ENCODE assay signal across 12 cellular contexts in genomic region chr17:31907342-31907975, GRCh38. TPM values are rescaled to one million over a fixed set of nuclear protein-coding genes. Genes with fewer than 3 reads are reported as not detected.
A peak's percentile ranks its signal among the peaks of the same experiment; 100 is the strongest.
DNase-seq lines count a peak whose midpoint lies in the region; ATAC-seq and TF ChIP-seq lines count a peak whose summit lies in the region.
"Had no signal": no experiment of that assay in that cellular context is flagged by ENCODE, and none has a peak within 500 bp of the region (broad histone marks: within the 10 kb centered on the region; RNA-seq: fewer than 3 reads in every experiment).

No MANE protein-coding gene starts in this region.

- no peaks in the 10 kb centered on the region for H3K4me1 ChIP-seq in prostate gland (replicated peaks)
- H3K4me1 ChIP-seq: breast epithelium, right lobe of liver had no signal

- TF ChIP-seq CTCF in prostate gland (IDR thresholded peaks at IDR 0.05) (no peak), Calu3 (IDR thresholded peaks at IDR 0.05; ENCODE audit: unreplicated experiment) (no peak)

- peaks cover 23% of the 10 kb centered on the region for H3K27me3 Mint-ChIP-seq in Calu3 (ENCODE audit: unreplicated experiment)
- H3K27me3 Mint-ChIP-seq in effector memory CD8-positive, alpha-beta T cell: peaks cover 22 to 46% of the 10 kb centered on the region in 2 donors

- H3K27ac ChIP-seq in prostate gland: no peak overlapping the region
- H3K27ac ChIP-seq: breast epithelium, right lobe of liver had no signal

- H3K27ac Mint-ChIP-seq in Calu3 (ENCODE audit: unreplicated experiment): no peak overlapping the region
- no peak overlapping the region for H3K27ac Mint-ChIP-seq in effector memory CD8-positive, alpha-beta T cell
- H3K27ac Mint-ChIP-seq: stimulated activated effector memory CD8-positive, alpha-beta T cell treated with anti-CD3 and anti-CD28 coated beads, Interleukin-12 subunit alpha, Interleukin-12 subunit beta, amount 100 ng/mL, for 72 hours had no signal

- H3K4me3 ChIP-seq in prostate gland: no peak overlapping the region
- H3K4me3 ChIP-seq: breast epithelium, GM12878, right lobe of liver had no signal

- BruUV-seq in Calu3 (replicated peaks; lab: Mats Ljungman, UMichigan): no TSS peak

- no peaks in the 10 kb centered on the region for H3K27me3 ChIP-seq in prostate gland (replicated peaks; ENCODE audit: insufficient read depth)
- H3K27me3 ChIP-seq: breast epithelium, right lobe of liver had no signal

- DNase-seq in ELR (ENCODE audit: low read depth) (peak; percentile 29), NCI-H1105 treated with DMSO at 0.1 percent for 48 hours (lab: John Stamatoyannopoulos, UW) (peak; percentile 67), dedifferentiated amniotic fluid mesenchymal stem cell (ENCODE audit: extremely low spot score) (peak; percentile 49), prostate gland (ENCODE audit: low spot score) (peak; percentile 50), Calu3 (no peak)
- no peak for DNase-seq in effector memory CD8-positive, alpha-beta T cell
- DNase-seq: activated CD4-positive, CD25-positive, alpha-beta regulatory T cell treated with anti-CD3 and anti-CD28 coated beads, Interleukin-2, amount 50 U/mL, for 72 hours; right lobe of liver had no signal

- H3K9me3 ChIP-seq in prostate gland: no peaks in the 10 kb centered on the region
- H3K9me3 ChIP-seq: breast epithelium, right lobe of liver had no signal

- H3K9me3 Mint-ChIP-seq in Calu3 (ENCODE audit: low read depth, unreplicated experiment): no peaks in the 10 kb centered on the region
- no peaks in the 10 kb centered on the region for H3K9me3 Mint-ChIP-seq in effector memory CD8-positive, alpha-beta T cell
- H3K9me3 Mint-ChIP-seq: stimulated activated effector memory CD8-positive, alpha-beta T cell treated with anti-CD3 and anti-CD28 coated beads, Interleukin-12 subunit alpha, Interleukin-12 subunit beta, amount 100 ng/mL, for 72 hours had no signal

- no peak for ATAC-seq in GM21825 (IDR thresholded peaks at IDR 0.05; ENCODE audit: unreplicated experiment)
- no peak for ATAC-seq in effector memory CD8-positive, alpha-beta T cell (replicated peaks)
- ATAC-seq: GM12878; right lobe of liver; stimulated activated effector memory CD8-positive, alpha-beta T cell treated with anti-CD3 and anti-CD28 coated beads, Interleukin-12 subunit alpha, Interleukin-12 subunit beta, amount 100 ng/mL, for 72 hours had no signal

- no peaks in the 10 kb centered on the region for H3K36me3 ChIP-seq in prostate gland
- H3K36me3 ChIP-seq: breast epithelium, right lobe of liver had no signal

- no peak for TF ChIP-seq POLR2A in prostate gland (IDR thresholded peaks at IDR 0.05)

- no peaks in the 10 kb centered on the region for H3K36me3 Mint-ChIP-seq in Calu3 (ENCODE audit: insufficient read depth, unreplicated experiment)
- H3K36me3 Mint-ChIP-seq in effector memory CD8-positive, alpha-beta T cell (ENCODE audit: insufficient read depth): peaks cover 3% of the 10 kb centered on the region
- H3K36me3 Mint-ChIP-seq: stimulated activated effector memory CD8-positive, alpha-beta T cell treated with anti-CD3 and anti-CD28 coated beads, Interleukin-12 subunit alpha, Interleukin-12 subunit beta, amount 100 ng/mL, for 72 hours had no signal

- intact Hi-C loops in prostate gland (cut with DNase I): no loop called here
- intact Hi-C loops in Calu3 (cut with micrococcal nuclease; ENCODE audit: unreplicated experiment): no loop called here

- under 1% methylated on average over 7 of the region's 7 CpGs for WGBS in prostate gland

- CTCF ChIA-PET in Calu3 (lab: Charles Lee): no interaction called here

- H3K4me1 Mint-ChIP-seq in Calu3 (ENCODE audit: low read depth, unreplicated experiment): no peaks in the 10 kb centered on the region
- no peaks in the 10 kb centered on the region for H3K4me1 Mint-ChIP-seq in effector memory CD8-positive, alpha-beta T cell (ENCODE audit: low read depth in 2 of 2)
- H3K4me1 Mint-ChIP-seq: stimulated activated effector memory CD8-positive, alpha-beta T cell treated with anti-CD3 and anti-CD28 coated beads, Interleukin-12 subunit alpha, Interleukin-12 subunit beta, amount 100 ng/mL, for 72 hours had no signal

- no peak overlapping the region for H3K4me3 Mint-ChIP-seq in Calu3 (ENCODE audit: low read depth, unreplicated experiment)
- H3K4me3 Mint-ChIP-seq in effector memory CD8-positive, alpha-beta T cell: no peak overlapping the region
- H3K4me3 Mint-ChIP-seq: stimulated activated effector memory CD8-positive, alpha-beta T cell treated with anti-CD3 and anti-CD28 coated beads, Interleukin-12 subunit alpha, Interleukin-12 subunit beta, amount 100 ng/mL, for 72 hours had no signal

RNA-seq across cellular contexts. Expression of gene UTP6, which starts 6.0 kb away (rescaled TPM):
- total RNA-seq in prostate gland (10 to 100 TPM; 30.3 to 35.2 TPM), Calu3 (2022) (72.2 and 73.5 TPM in 2 replicates)

RNA-seq across cellular contexts. Expression of gene SUZ12, which starts 29.3 kb away (rescaled TPM):
- total RNA-seq in prostate gland: 10 to 100 TPM; 16.5 to 25.2 TPM
- total RNA-seq in Calu3 (2022): 47.5 and 49.2 TPM in 2 replicates

RNA-seq across cellular contexts. Expression of gene COPRS, which starts 48.4 kb away (rescaled TPM):
- 100 to 1,000 TPM; 124 to 125 TPM for total RNA-seq in prostate gland
- total RNA-seq in Calu3 (2022): 30.4 and 32.6 TPM in 2 replicates

Comparison
In these comparisons a context has a peak if more than half of its experiments do, and no peak if none do; other contexts are left out.
1. DNase-seq: peak in ELR (single experiment), NCI-H1105 treated with DMSO at 0.1 percent for 48 hours (single experiment), dedifferentiated amniotic fluid mesenchymal stem cell (single experiment) and prostate gland (single experiment); none in Calu3 (single experiment) and effector memory CD8-positive, alpha-beta T cell (0 of 3).